Comparison of ENCODE assay signal across 8 cellular contexts in the genomic region with DNA sequence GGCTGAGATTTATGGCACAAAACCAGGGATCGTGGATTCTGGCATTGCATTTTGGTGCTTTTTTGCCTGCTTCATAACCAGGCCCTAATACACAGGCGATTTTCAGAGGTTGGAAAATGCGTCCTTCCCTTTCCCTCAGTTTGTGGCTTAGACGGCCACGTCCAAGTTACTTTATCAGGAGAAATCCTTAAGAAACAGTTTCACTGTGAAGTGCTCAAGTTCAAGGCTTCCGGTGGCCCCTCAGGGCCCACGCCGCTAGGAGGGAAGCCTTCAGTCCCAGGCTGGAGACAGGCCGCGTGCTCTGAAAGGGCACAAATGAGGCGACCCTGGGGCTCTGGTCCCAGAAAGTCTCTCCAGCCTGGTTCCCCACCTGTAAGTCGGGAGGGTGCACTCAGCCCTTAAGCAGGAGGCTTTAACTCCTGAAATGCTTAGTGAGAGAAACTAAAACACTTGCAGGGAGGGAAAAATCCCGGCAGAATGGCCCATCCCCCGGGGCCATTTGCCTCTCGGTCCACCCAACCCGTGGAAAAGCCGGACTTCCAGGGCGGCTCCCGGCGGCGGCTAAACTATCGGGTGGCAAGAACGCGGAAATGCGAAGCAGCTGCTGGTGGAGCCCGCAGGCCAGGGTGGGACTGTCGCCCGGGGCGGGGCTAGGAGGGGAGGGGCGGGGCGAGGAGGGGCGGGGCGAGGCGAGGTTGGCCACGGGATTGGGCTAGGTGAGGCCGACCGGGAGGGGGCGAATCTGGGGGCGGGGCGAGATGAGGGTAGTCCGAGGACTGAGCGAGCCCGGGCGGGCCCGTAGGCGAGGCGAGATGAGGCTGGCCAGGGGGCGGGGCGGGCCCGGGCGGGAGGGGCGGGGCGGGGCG. TPM values are rescaled to one million over a fixed set of nuclear protein-coding genes. Genes with fewer than 3 reads are reported as not detected.
DNase-seq lines count a peak whose midpoint lies in the region; TF ChIP-seq lines count a peak whose summit lies in the region.

No MANE protein-coding gene starts in this region.

- peak overlapping the region; percentile 80 for H3K4me2 ChIP-seq in neural progenitor cell

- H3K79me2 ChIP-seq in neural progenitor cell (ENCODE audit: low read depth) = no peaks in the 10 kb centered on the region

- H3K27ac ChIP-seq in neural progenitor cell (no peak overlapping the region), stomach (peak overlapping the region; percentile 88 to 98 (median 96))

- TF ChIP-seq POLR2A in Raji (IDR thresholded peaks at IDR 0.05; ENCODE audit: insufficient read depth, low read depth, low read length) = peak; percentile 29; the same call in 1 of the 2 replicates
- TF ChIP-seq POLR2A in stomach (IDR thresholded peaks at IDR 0.05) = no peak

- H3K4me1 ChIP-seq in HAP-1 (peaks cover 9% of the 10 kb centered on the region), neural progenitor cell (peaks cover 6% of the 10 kb centered on the region), stomach (peaks cover 16 to 35% (median 27%) of the 10 kb centered on the region in 4 donors)

- H3K36me3 Mint-ChIP-seq in neural progenitor cell = no peaks in the 10 kb centered on the region

- in situ Hi-C loops in HAP-1 (cut with MboI; ENCODE audit: low sequenced_read_pairs) = no loop called here

- DNase-seq in GDM1 (lab: John Stamatoyannopoulos, UW) (peak; percentile 92), HAP-1 (ENCODE audit: low spot score in 2 of 2) (peak; percentile 87 to 99), M059J (ENCODE audit: low read depth) (peak; percentile 90), fibroblast of villous mesenchyme (ENCODE audit: low read depth) (peak; percentile 97), neural progenitor cell (ENCODE audit: low spot score) (peak; percentile 99), stomach (peak; percentile 98)
- DNase-seq in activated effector memory CD4-positive, alpha-beta T cell treated with anti-CD3 and anti-CD28 coated beads, Interleukin-2, amount 50 U/mL, for 16 hours = peak; percentile 99

- H3K4me3 Mint-ChIP-seq in neural progenitor cell = peak overlapping the region; percentile 82

- intact Hi-C loops in stomach (cut with DNase I; ENCODE audit: low total_unique reads) = no loop called here

- H3F3A ChIP-seq in neural progenitor cell (ENCODE audit: low read depth) = peaks cover 17% of the 10 kb centered on the region

- H3K4me1 Mint-ChIP-seq in neural progenitor cell = peaks cover 11% of the 10 kb centered on the region

- peaks cover 6% of the 10 kb centered on the region for H4K20me1 ChIP-seq in neural progenitor cell (ENCODE audit: low read depth)

- TF ChIP-seq CTCF in fibroblast of villous mesenchyme (IDR thresholded peaks at IDR 0.05; ENCODE audit: insufficient read depth, low read depth, low read length) = no peak
- no peak for TF ChIP-seq CTCF in neural progenitor cell (IDR thresholded peaks at IDR 0.05)
- no peak for TF ChIP-seq CTCF in stomach (IDR thresholded peaks at IDR 0.05)

- peaks cover 15% of the 10 kb centered on the region for H3K27me3 Mint-ChIP-seq in neural progenitor cell (ENCODE audit: insufficient read depth, low read depth)

- H2AFZ ChIP-seq in neural progenitor cell (replicated peaks) = peak overlapping the region; percentile 52

- H3K27me3 ChIP-seq in HAP-1 (ENCODE audit: low read depth) = no peaks in the 10 kb centered on the region
- H3K27me3 ChIP-seq in neural progenitor cell = peaks cover 57% of the 10 kb centered on the region
- H3K27me3 ChIP-seq in stomach = no peaks in the 10 kb centered on the region

- 7 to 44% (median 7%) methylated on average over 7 to 46 of the region's 54 CpGs for WGBS in stomach, 5 donors

- H3K9me3 ChIP-seq in HAP-1 (no peaks in the 10 kb centered on the region), neural progenitor cell (ENCODE audit: low read depth) (no peaks in the 10 kb centered on the region), stomach (no peaks in the 10 kb centered on the region)

- H3K36me3 ChIP-seq in HAP-1 (replicated peaks) (no peaks in the 10 kb centered on the region), neural progenitor cell (no peaks in the 10 kb centered on the region), stomach (no peaks in the 10 kb centered on the region)

- H3K9me3 Mint-ChIP-seq in neural progenitor cell = no peaks in the 10 kb centered on the region

- H3K4me3 ChIP-seq in HAP-1 (peak overlapping the region; percentile 33), fibroblast of villous mesenchyme (ENCODE audit: low read depth, low read length) (peak overlapping the region; percentile 57), neural progenitor cell (peak overlapping the region; percentile 48), stomach (peak overlapping the region; percentile 42 to 69 (median 44))

- H3K27ac Mint-ChIP-seq in neural progenitor cell = peak overlapping the region; percentile 42

- TF ChIP-seq EP300 in stomach (IDR thresholded peaks at IDR 0.05) = no peak

- H3K9ac ChIP-seq in neural progenitor cell = no peak overlapping the region

RNA-seq across cellular contexts. Expression of gene SLC66A3, which starts 0.6 kb away (rescaled TPM):
- total RNA-seq in M059J (2014; rRNA removed; shearing (Covaris generic)) = 23.3 and 24.1 TPM in 2 replicates
- total RNA-seq in fibroblast of villous mesenchyme (29.8 and 50.3 TPM in 2 replicates), neural progenitor cell (ENCODE audit: low replicate concordance) (11.2 and 19.3 TPM in 2 replicates), stomach (10 to 100 TPM in 4 of 5 donors, not detected in 1; 22.9 to 55.1 (median 32.3) TPM)
- 10 to 100 TPM; 12.1 to 18.5 (median 14.7) TPM for polyA plus RNA-seq in stomach
